Comparison of ENCODE assay signal across 1 cellular context in the genomic region with DNA sequence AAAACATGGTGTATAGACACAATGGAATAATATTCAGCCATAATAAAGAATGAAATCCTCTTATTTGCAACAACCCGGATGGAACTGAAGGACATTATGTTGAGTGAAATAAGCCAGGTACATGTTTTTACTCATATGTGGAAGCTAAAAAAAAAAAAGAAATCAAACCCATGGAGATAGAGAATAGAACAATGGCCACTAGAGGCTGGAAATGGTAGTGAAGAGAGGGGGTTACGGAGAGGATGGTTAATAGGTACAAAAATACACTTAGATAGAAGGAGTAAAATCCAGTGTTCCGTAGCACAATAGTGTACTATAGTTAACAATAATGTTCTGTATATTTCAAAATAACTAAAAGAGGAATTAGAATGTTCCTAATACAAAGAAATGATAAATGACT.
TF ChIP-seq lines count a peak whose summit lies in the region.

No MANE protein-coding gene starts in this region.

TF ChIP-seq in WTC11, 78 proteins besides CTCF, POLR2A, EP300 and RAD21 (continued from another document):
- no peak for TF ChIP-seq ETV6 (CRISPR knock-in tag; IDR thresholded peaks at IDR 0.05)
- TF ChIP-seq ZNF232 (CRISPR knock-in tag; IDR thresholded peaks at IDR 0.05) = no peak
TF ChIP-seq in WTC11: peak in this region for 0.
